In genomic region chr4:157290622-157291021, GRCh38 we compare ENCODE assay signal across 32 cellular contexts.
"Had no signal": no experiment of that assay in that cellular context is flagged by ENCODE, and none has a peak within 500 bp of the region (broad histone marks: within the 10 kb centered on the region; RNA-seq: fewer than 3 reads in every experiment).

No MANE protein-coding gene starts in this region.

- H3K27ac Mint-ChIP-seq: activated CD4-positive, alpha-beta T cell treated with anti-CD3 and anti-CD28 coated beads for 36 hours; activated CD4-positive, alpha-beta T cell treated with anti-CD3 and anti-CD28 coated beads, Interleukin-2, amount 10 ng/mL, durations not matched to agents 7 days and 5 days; activated CD8-positive, alpha-beta T cell treated with anti-CD3 and anti-CD28 coated beads, Interleukin-2, amount 10 ng/mL, durations not matched to agents 7 days and 5 days; activated naive CD4-positive, alpha-beta T cell treated with anti-CD3 and anti-CD28 coated beads, Interleukin-2, amount 50 U/mL, for 24 hours; activated naive CD8-positive, alpha-beta T cell treated with anti-CD3 and anti-CD28 coated beads, Interleukin-2, amount 10 ng/mL, durations not matched to agents 7 days and 5 days; activated T-cell treated with anti-CD3 and anti-CD28 coated beads, Interleukin-2, amount 50 U/mL, for 24 hours; activated T-helper 2 cell treated with anti-CD3 and anti-CD28 coated beads, Interferon-gamma antibody, Interleukin-2, Interleukin-4, amounts not matched to agents 10 μg/mL and 5 μg/mL and 100 μg/mL, durations not matched to agents 14 hours and 24 hours and 36 hours; brain had no signal

- H3K4me1 Mint-ChIP-seq: activated CD4-positive, alpha-beta T cell treated with anti-CD3 and anti-CD28 coated beads for 36 hours; activated CD4-positive, alpha-beta T cell treated with anti-CD3 and anti-CD28 coated beads, Interleukin-2, amount 10 ng/mL, durations not matched to agents 7 days and 5 days; activated naive CD4-positive, alpha-beta T cell treated with anti-CD3 and anti-CD28 coated beads, Interleukin-2, amount 50 U/mL, for 24 hours; activated naive CD8-positive, alpha-beta T cell treated with anti-CD3 and anti-CD28 coated beads, Interleukin-2, amount 10 ng/mL, durations not matched to agents 7 days and 5 days had no signal

- H3K4me1 ChIP-seq: adrenal gland, Peyer's patch, SJSA1 had no signal

- H3K36me3 ChIP-seq: adrenal gland, Peyer's patch, SJSA1 had no signal

- ATAC-seq: activated CD4-positive, alpha-beta T cell treated with anti-CD3 and anti-CD28 coated beads for 36 hours; activated CD4-positive, CD25-positive, alpha-beta regulatory T cell treated with anti-CD3 and anti-CD28 coated beads, Interleukin-2, amount 50 U/mL, for 24 hours; activated CD8-positive, alpha-beta T cell treated with anti-CD3 and anti-CD28 coated beads, Interleukin-2, amount 10 ng/mL, durations not matched to agents 7 days and 5 days; PC-3 had no signal

- H3K9me3 Mint-ChIP-seq: activated CD4-positive, alpha-beta T cell treated with anti-CD3 and anti-CD28 coated beads, Interleukin-2, amount 10 ng/mL, durations not matched to agents 7 days and 5 days; activated naive CD4-positive, alpha-beta T cell treated with anti-CD3 and anti-CD28 coated beads, Interleukin-2, amount 50 U/mL, for 24 hours; activated naive CD8-positive, alpha-beta T cell treated with anti-CD3 and anti-CD28 coated beads, Interleukin-2, amount 10 ng/mL, durations not matched to agents 7 days and 5 days; activated T-helper 2 cell treated with anti-CD3 and anti-CD28 coated beads, Interferon-gamma antibody, Interleukin-2, Interleukin-4, amounts not matched to agents 10 μg/mL and 5 μg/mL and 100 μg/mL, durations not matched to agents 14 hours and 24 hours and 36 hours; brain had no signal

- H3K4me3 ChIP-seq: adrenal gland, Peyer's patch, SJSA1 had no signal

- H3K9me3 ChIP-seq: adrenal gland, Peyer's patch, SJSA1 had no signal

- DNase-seq: activated CD4-positive, alpha-beta T cell treated with anti-CD3 and anti-CD28 coated beads for 36 hours; activated CD4-positive, alpha-beta T cell treated with anti-CD3 and anti-CD28 coated beads, Interleukin-2, amount 10 ng/mL, durations not matched to agents 7 days and 5 days; activated CD4-positive, alpha-beta T cell treated with anti-CD3 and anti-CD28 coated beads, Interleukin-2, amount 50 U/mL, for 48 hours; activated CD8-positive, alpha-beta T cell treated with anti-CD3 and anti-CD28 coated beads, Interleukin-2, amount 10 ng/mL, durations not matched to agents 7 days and 5 days; activated gamma-delta T cell; activated naive CD4-positive, alpha-beta T cell treated with Interleukin-2 at 50 U/mL for 16 hours; activated naive CD8-positive, alpha-beta T cell treated with anti-CD3 and anti-CD28 coated beads, Interleukin-2, amount 10 ng/mL, durations not matched to agents 7 days and 5 days; activated T-cell treated with anti-CD3 and anti-CD28 coated beads, Interleukin-2, amount 50 U/mL, for 24 hours; adrenal gland; Karpas-422; KBM-7; NCI-H1048; NCI-H1105 treated with DMSO at 0.1 percent for 48 hours; NCI-H1436; NCI-H1694; NCI-H1930; NCI-H2081 treated with DMSO at 0.1 percent for 48 hours; NCI-H345; NCI-H524 treated with DMSO at 0.1 percent for 48 hours; Peyer's patch; RPMI8226; SHP77 treated with DMSO at 0.1 percent for 48 hours; SW 1271; T-helper 1 cell; T-helper 2 cell; T1000 had no signal

- H3K27me3 Mint-ChIP-seq: activated CD4-positive, alpha-beta T cell treated with anti-CD3 and anti-CD28 coated beads for 36 hours; activated CD4-positive, alpha-beta T cell treated with anti-CD3 and anti-CD28 coated beads, Interleukin-2, amount 10 ng/mL, durations not matched to agents 7 days and 5 days; activated naive CD4-positive, alpha-beta T cell treated with anti-CD3 and anti-CD28 coated beads, Interleukin-2, amount 50 U/mL, for 24 hours; activated naive CD8-positive, alpha-beta T cell treated with anti-CD3 and anti-CD28 coated beads, Interleukin-2, amount 10 ng/mL, durations not matched to agents 7 days and 5 days; activated T-cell treated with anti-CD3 and anti-CD28 coated beads, Interleukin-2, amount 50 U/mL, for 24 hours; brain had no signal

- H3K4me3 Mint-ChIP-seq: activated CD4-positive, alpha-beta T cell treated with anti-CD3 and anti-CD28 coated beads for 36 hours; activated CD4-positive, alpha-beta T cell treated with anti-CD3 and anti-CD28 coated beads, Interleukin-2, amount 10 ng/mL, durations not matched to agents 7 days and 5 days; activated CD8-positive, alpha-beta T cell treated with anti-CD3 and anti-CD28 coated beads, Interleukin-2, amount 10 ng/mL, durations not matched to agents 7 days and 5 days; activated naive CD4-positive, alpha-beta T cell treated with anti-CD3 and anti-CD28 coated beads, Interleukin-2, amount 50 U/mL, for 24 hours; activated naive CD8-positive, alpha-beta T cell treated with anti-CD3 and anti-CD28 coated beads, Interleukin-2, amount 10 ng/mL, durations not matched to agents 7 days and 5 days; activated T-cell treated with anti-CD3 and anti-CD28 coated beads, Interleukin-2, amount 50 U/mL, for 24 hours; brain had no signal

- H3K36me3 Mint-ChIP-seq: activated naive CD4-positive, alpha-beta T cell treated with anti-CD3 and anti-CD28 coated beads, Interleukin-2, amount 50 U/mL, for 24 hours; activated naive CD8-positive, alpha-beta T cell treated with anti-CD3 and anti-CD28 coated beads, Interleukin-2, amount 10 ng/mL, durations not matched to agents 7 days and 5 days; brain had no signal

- H3K27me3 ChIP-seq: adrenal gland, Peyer's patch, SJSA1 had no signal

- H3K27ac ChIP-seq: adrenal gland, Peyer's patch, SJSA1 had no signal
